Comparison of ENCODE assay signal across 10 cellular contexts in the genomic region with DNA sequence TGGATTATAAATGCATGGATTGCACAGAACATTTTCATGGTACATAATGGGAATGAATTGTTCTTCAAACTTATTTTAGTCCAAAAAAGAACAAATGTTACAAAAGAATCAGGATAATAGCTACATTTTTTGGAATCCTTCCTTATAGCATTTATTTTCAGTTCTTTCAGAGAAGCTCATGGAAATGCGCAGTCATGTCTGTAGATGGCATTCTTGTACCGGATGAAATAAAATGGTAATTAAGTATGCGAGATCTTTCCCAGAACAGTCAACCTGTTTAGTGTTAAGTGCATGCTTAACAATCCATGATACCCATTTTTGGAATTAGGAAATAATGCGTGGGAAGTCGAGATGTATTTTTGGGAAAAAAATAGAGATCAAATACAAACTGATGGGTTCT. TPM values are rescaled to one million over a fixed set of nuclear protein-coding genes. Genes with fewer than 3 reads are reported as not detected.
DNase-seq lines count a peak whose midpoint lies in the region; ATAC-seq lines count a peak whose summit lies in the region.
"Had no signal": no experiment of that assay in that cellular context is flagged by ENCODE, and none has a peak within 500 bp of the region (broad histone marks: within the 10 kb centered on the region; RNA-seq: fewer than 3 reads in every experiment).

No MANE protein-coding gene starts in this region.

- CTCF ChIA-PET in T-cell (lab: Charles Lee), result interaction anchor here (0.6 to 0.9 kb wide), 3 partner anchors 11 to 300 kb away, joined by 3 to 4 read pairs (median 3); no protein-coding TSS in a partner anchor

- ATAC-seq in sciatic nerve (no peak), T-cell (replicated peaks in 1 of 4) (no peak)

- H3K27ac Mint-ChIP-seq in T-cell, result no peak overlapping the region
- H3K27ac Mint-ChIP-seq: activated naive CD4-positive, alpha-beta T cell treated with anti-CD3 and anti-CD28 coated beads, Interleukin-2, amount 50 U/mL, for 24 hours had no signal

- no peaks in the 10 kb centered on the region for H3K36me3 Mint-ChIP-seq in T-cell
- H3K36me3 Mint-ChIP-seq: activated naive CD4-positive, alpha-beta T cell treated with anti-CD3 and anti-CD28 coated beads, Interleukin-2, amount 50 U/mL, for 24 hours had no signal

- peaks cover 0 to under 1% (median 0%) of the 10 kb centered on the region in 3 donors for H3K9me3 Mint-ChIP-seq in T-cell

- intact Hi-C loops in sciatic nerve (cut with DNase I), result loop anchor here (10.0 kb wide), 1 partner anchor 303 kb away; no protein-coding TSS in a partner anchor

- H3K27me3 Mint-ChIP-seq in T-cell, result peaks cover 33 to 41% of the 10 kb centered on the region in 2 donors

- DNase-seq in DMS53 (lab: John Stamatoyannopoulos, UW), result peak; percentile 4
- no peak for DNase-seq in DMS53 treated with DMSO at 0.1 percent for 48 hours (lab: John Stamatoyannopoulos, UW; ENCODE audit: unreplicated experiment)
- DNase-seq in NCI-H446 treated with DMSO at 0.1 percent for 48 hours (lab: John Stamatoyannopoulos, UW), result peak; percentile 0
- peak; percentile 48 for DNase-seq in dedifferentiated amniotic fluid mesenchymal stem cell (ENCODE audit: extremely low spot score)
- peak; percentile 12 for DNase-seq in putamen (ENCODE audit: low spot score)
- no peak for DNase-seq in sciatic nerve (ENCODE audit: low spot score)
- DNase-seq in NAMALWA (ENCODE audit: low spot score), result no peak
- no peak for DNase-seq in T-cell
- DNase-seq: NK-92 treated with Interleukin-12 subunit alpha and Interleukin-12 subunit beta, amount 100 ng/mL, for 24 hours had no signal

- POLR2A ChIA-PET in T-cell (lab: Charles Lee), result interaction anchor here in 1 of 2 donors (0.6 kb wide), 1 partner anchor 29 kb away, joined by 3 read pairs; no protein-coding TSS in a partner anchor

- H3K4me3 Mint-ChIP-seq in T-cell, result no peak overlapping the region
- H3K4me3 Mint-ChIP-seq: activated naive CD4-positive, alpha-beta T cell treated with anti-CD3 and anti-CD28 coated beads, Interleukin-2, amount 50 U/mL, for 24 hours had no signal

- no peaks in the 10 kb centered on the region for H3K4me1 Mint-ChIP-seq in T-cell
- H3K4me1 Mint-ChIP-seq: activated naive CD4-positive, alpha-beta T cell treated with anti-CD3 and anti-CD28 coated beads, Interleukin-2, amount 50 U/mL, for 24 hours had no signal

RNA-seq across cellular contexts. Expression of a gene that starts 38.2 kb away (rescaled TPM):
- 112 TPM for total RNA-seq in sciatic nerve
- 100 to 1,000 TPM; 225 to 468 (median 379) TPM for total RNA-seq in T-cell

Comparison
In these comparisons a context has a peak if more than half of its experiments do, and no peak if none do; other contexts are left out.
1. DNase-seq: peak in DMS53 (single experiment), NCI-H446 treated with DMSO at 0.1 percent for 48 hours (single experiment), dedifferentiated amniotic fluid mesenchymal stem cell (single experiment) and putamen (single experiment); none in DMS53 treated with DMSO at 0.1 percent for 48 hours (single experiment), sciatic nerve (single experiment), NAMALWA (single experiment) and T-cell (0 of 34).